Comparison of ENCODE assay signal across 9 cellular contexts in the genomic region with DNA sequence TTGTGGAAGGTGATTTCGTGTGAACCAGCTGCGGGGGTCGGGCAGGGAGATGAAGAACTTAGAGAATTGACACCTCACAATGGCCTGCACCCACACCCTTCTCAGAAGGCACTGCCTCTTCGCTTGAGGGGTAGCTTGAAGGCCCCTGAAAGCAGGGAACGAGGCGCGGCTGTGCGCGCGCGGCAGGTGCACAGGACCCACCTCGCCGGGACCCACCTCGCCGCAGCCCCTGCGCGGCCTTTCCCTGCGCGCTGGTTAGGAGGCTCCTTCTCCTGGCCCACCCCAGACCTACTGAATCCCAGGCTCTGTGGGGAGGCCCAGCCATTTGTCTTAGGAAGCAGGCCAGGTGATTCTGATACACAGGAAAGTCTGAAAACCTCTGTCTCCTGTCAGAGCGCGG.
"Had no signal": no experiment of that assay in that cellular context is flagged by ENCODE, and none has a peak within 500 bp of the region (broad histone marks: within the 10 kb centered on the region; RNA-seq: fewer than 3 reads in every experiment).

No MANE protein-coding gene starts in this region.

- H3K4me2 ChIP-seq: KMS-11 had no signal

- H3K27me3 Mint-ChIP-seq: IgD-negative memory B cell had no signal

- H3K4me1 Mint-ChIP-seq: IgD-negative memory B cell had no signal

- FAIRE-seq: HepG2 had no signal

- H3K9ac ChIP-seq: GM23248, KMS-11 had no signal

- H2AFZ ChIP-seq: GM23248 had no signal

- H3K27ac ChIP-seq: GM23248, HL-60, KMS-11 had no signal

- H3K4me3 Mint-ChIP-seq: H9, IgD-negative memory B cell had no signal

- ATAC-seq: HepG2 had no signal

- H3K36me3 Mint-ChIP-seq: IgD-negative memory B cell had no signal

- H3K27ac Mint-ChIP-seq: IgD-negative memory B cell had no signal

- H3K4me3 ChIP-seq: GM23248 had no signal

- DNase-seq: GM23248, H9, HCEC 1CT, Karpas-422, KBM-7 had no signal
